In genomic region chr4:189825466-189825865, GRCh38 we compare ENCODE assay signal across 9 cellular contexts.
"Had no signal": no experiment of that assay in that cellular context is flagged by ENCODE, and none has a peak within 500 bp of the region (broad histone marks: within the 10 kb centered on the region; RNA-seq: fewer than 3 reads in every experiment).

No MANE protein-coding gene starts in this region.

- H3K9me3 ChIP-seq: HAP-1 had no signal

- H3K4me3 Mint-ChIP-seq: GM23338, H9, HFFc6 had no signal

- H3K4me1 ChIP-seq: HAP-1 had no signal

- H3K27ac ChIP-seq: GM23248 had no signal

- H3K27ac Mint-ChIP-seq: GM23338, H9, HFFc6 had no signal

- DNase-seq: GM23248, GOT3, H7, H9, HCEC 1CT, HFFc6 had no signal

- ATAC-seq: GM23338, HCT116 had no signal

- H3K4me3 ChIP-seq: GM23248, GM23338, HAP-1 had no signal

- H3K36me3 ChIP-seq: HAP-1 had no signal

- H2AFZ ChIP-seq: GM23248, GM23338 had no signal
